ENCODE assay signal across 13 cellular contexts in the genomic region with DNA sequence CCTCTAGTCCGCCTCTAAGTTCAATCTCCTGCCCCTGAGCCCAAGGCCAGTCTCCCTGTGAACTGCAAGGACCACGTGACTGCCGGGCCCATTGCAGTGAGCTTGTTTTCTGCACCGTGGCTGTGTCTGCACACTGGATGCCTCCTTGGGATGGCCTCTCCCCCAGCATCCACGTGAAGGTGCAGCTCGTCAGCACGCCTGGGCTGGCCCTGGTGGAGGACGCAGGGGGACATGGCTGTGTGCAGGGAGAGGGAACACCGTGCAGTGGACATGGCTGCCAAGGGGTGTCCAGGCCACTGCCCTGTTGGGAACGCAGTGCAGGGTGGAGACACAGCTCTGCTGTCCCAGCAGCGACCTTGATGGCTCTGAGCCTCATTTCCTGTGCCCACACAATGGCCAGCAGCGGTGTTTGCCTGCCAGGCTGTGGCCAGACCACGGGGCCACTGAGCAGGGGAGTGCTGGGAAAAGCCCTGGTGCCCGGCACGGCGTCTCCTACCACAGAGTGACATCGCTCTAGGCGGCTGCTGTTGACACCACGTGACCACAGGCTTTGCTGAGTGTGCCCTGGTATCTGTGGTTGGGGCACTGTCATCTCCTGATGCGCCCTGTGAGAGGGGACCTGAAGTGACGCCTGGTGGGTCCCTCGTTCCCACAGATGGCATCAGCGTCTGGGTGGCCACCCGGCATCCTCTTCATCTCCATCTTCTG. TPM values are rescaled to one million over a fixed set of nuclear protein-coding genes. Genes with fewer than 3 reads are reported as not detected.
DNase-seq lines count a peak whose midpoint lies in the region; ATAC-seq and TF ChIP-seq lines count a peak whose summit lies in the region.
"Had no signal": no experiment of that assay in that cellular context is flagged by ENCODE, and none has a peak within 500 bp of the region (broad histone marks: within the 10 kb centered on the region; RNA-seq: fewer than 3 reads in every experiment).

No MANE protein-coding gene starts in this region.

- CTCF ChIA-PET in activated CD8-positive, alpha-beta memory T cell treated with anti-CD3 and anti-CD28 coated beads, Interleukin-2, amount 10 ng/mL, durations not matched to agents 7 days and 5 days (lab: Charles Lee): interaction anchor here (1.4 kb wide), 1 partner anchor 99 kb away, joined by 6 read pairs; no protein-coding TSS in a partner anchor

- H3K27ac ChIP-seq in adrenal gland: peak overlapping the region in 3 of 5 donors; percentile 61 to 93 (median 61)
- H3K27ac ChIP-seq in uterus: peak overlapping the region in 1 of 2 donors; percentile 85

- H3K36me3 ChIP-seq in adrenal gland (replicated peaks in 1 of 2): no peaks in the 10 kb centered on the region
- H3K36me3 ChIP-seq in mucosa of descending colon (ENCODE audit: low read depth): no peaks in the 10 kb centered on the region
- H3K36me3 ChIP-seq in uterus: no peaks in the 10 kb centered on the region

- intact Hi-C loops in adrenal gland (cut with DNase I): no loop called here
- intact Hi-C loops in mucosa of descending colon (cut with DNase I, micrococcal nuclease): no loop called here
- intact Hi-C loops in uterus (cut with DNase I; ENCODE audit: low total_unique reads): no loop called here

- peaks cover 8 to 13% of the 10 kb centered on the region in 2 donors for H3K4me1 ChIP-seq in adrenal gland (replicated peaks in 1 of 2)
- peaks cover 12% of the 10 kb centered on the region for H3K4me1 ChIP-seq in mucosa of descending colon (ENCODE audit: low read depth)
- peaks cover 0 to 6% of the 10 kb centered on the region in 2 donors for H3K4me1 ChIP-seq in uterus

- TF ChIP-seq POLR2A in adrenal gland (IDR thresholded peaks at IDR 0.05) (peak in 1 of 2 donors; percentile 24), uterus (IDR thresholded peaks at IDR 0.05) (no peak)

- no peak for TF ChIP-seq CTCF in adrenal gland (IDR thresholded peaks at IDR 0.05)
- no peak for TF ChIP-seq CTCF in mucosa of descending colon (IDR thresholded peaks at IDR 0.05)
- no peak for TF ChIP-seq CTCF in type B pancreatic cell (conservative IDR thresholded peaks at IDR 0.05)
- TF ChIP-seq CTCF in uterus (IDR thresholded peaks at IDR 0.05): no peak

- H3K9me3 ChIP-seq in adrenal gland (replicated peaks in 1 of 3): no peaks in the 10 kb centered on the region
- peaks cover 3% of the 10 kb centered on the region for H3K9me3 ChIP-seq in mucosa of descending colon
- no peaks in the 10 kb centered on the region for H3K9me3 ChIP-seq in uterus

- no peaks in the 10 kb centered on the region for H3K9me3 Mint-ChIP-seq in activated CD8-positive, alpha-beta memory T cell treated with anti-CD3 and anti-CD28 coated beads, Interleukin-2, amount 10 ng/mL, durations not matched to agents 7 days and 5 days (ENCODE audit: low read depth)
- peaks cover 2% of the 10 kb centered on the region for H3K9me3 Mint-ChIP-seq in type B pancreatic cell
- H3K9me3 Mint-ChIP-seq: stimulated activated naive CD8-positive, alpha-beta T cell treated with anti-CD3 and anti-CD28 coated beads, Interleukin-15, Interleukin-2, amounts not matched to agents 100 ng/mL and 50 ng/mL, for 24 hours had no signal

- peak overlapping the region; percentile 14 for H3K27ac Mint-ChIP-seq in activated CD8-positive, alpha-beta memory T cell treated with anti-CD3 and anti-CD28 coated beads, Interleukin-2, amount 10 ng/mL, durations not matched to agents 7 days and 5 days
- peak overlapping the region; percentile 41 for H3K27ac Mint-ChIP-seq in type B pancreatic cell
- H3K27ac Mint-ChIP-seq: stimulated activated naive CD8-positive, alpha-beta T cell treated with anti-CD3 and anti-CD28 coated beads, Interleukin-15, Interleukin-2, amounts not matched to agents 100 ng/mL and 50 ng/mL, for 24 hours had no signal

- H3K4me1 Mint-ChIP-seq in activated CD8-positive, alpha-beta memory T cell treated with anti-CD3 and anti-CD28 coated beads, Interleukin-2, amount 10 ng/mL, durations not matched to agents 7 days and 5 days: peaks cover 15% of the 10 kb centered on the region
- H3K4me1 Mint-ChIP-seq in type B pancreatic cell (ENCODE audit: unreplicated experiment): peaks cover 33% of the 10 kb centered on the region

- H3K27me3 ChIP-seq in adrenal gland (no peaks in the 10 kb centered on the region), uterus (no peaks in the 10 kb centered on the region)

- H3K27me3 Mint-ChIP-seq in activated CD8-positive, alpha-beta memory T cell treated with anti-CD3 and anti-CD28 coated beads, Interleukin-2, amount 10 ng/mL, durations not matched to agents 7 days and 5 days: no peaks in the 10 kb centered on the region
- no peaks in the 10 kb centered on the region for H3K27me3 Mint-ChIP-seq in type B pancreatic cell
- H3K27me3 Mint-ChIP-seq: stimulated activated naive CD8-positive, alpha-beta T cell treated with anti-CD3 and anti-CD28 coated beads, Interleukin-15, Interleukin-2, amounts not matched to agents 100 ng/mL and 50 ng/mL, for 24 hours had no signal

- H3K4me3 ChIP-seq in adrenal gland (no peak overlapping the region), mucosa of descending colon (no peak overlapping the region), uterus (no peak overlapping the region)

- ATAC-seq in activated CD8-positive, alpha-beta memory T cell treated with anti-CD3 and anti-CD28 coated beads, Interleukin-2, amount 10 ng/mL, durations not matched to agents 7 days and 5 days: peak; percentile 36
- no peak for ATAC-seq in mucosa of descending colon
- ATAC-seq: HCT116 had no signal

- DNase-seq in activated CD8-positive, alpha-beta memory T cell treated with anti-CD3 and anti-CD28 coated beads, Interleukin-2, amount 10 ng/mL, durations not matched to agents 7 days and 5 days: no peak
- DNase-seq in activated CD8-positive, alpha-beta memory T cell treated with anti-CD3 and anti-CD28 coated beads, Interleukin-2, amount 50 U/mL, for 4 hours: no peak
- DNase-seq in adrenal gland (peak in 5 of 7 donors; percentile 54 to 83 (median 62)), mucosa of descending colon (peak in 2 of 3 donors; percentile 22 to 43), type B pancreatic cell (ENCODE audit: extremely low spot score, unreplicated experiment) (no peak), NCI-H2171 (lab: John Stamatoyannopoulos, UW) (no peak), LoVo (ENCODE audit: low spot score) (no peak), uterus (no peak)
- DNase-seq: activated gamma-delta T cell treated with Interleukin-2 at 50 U/mL for 16 hours; NCI-H1436 treated with DMSO at 0.1 percent for 48 hours; stimulated activated CD4-positive, alpha-beta T cell treated with anti-CD3 and anti-CD28 coated beads, Interleukin-15, amount 100 ng/mL, for 24 hours had no signal

- no peak overlapping the region for H3K4me3 Mint-ChIP-seq in activated CD8-positive, alpha-beta memory T cell treated with anti-CD3 and anti-CD28 coated beads, Interleukin-2, amount 10 ng/mL, durations not matched to agents 7 days and 5 days
- peak overlapping the region; percentile 52 for H3K4me3 Mint-ChIP-seq in type B pancreatic cell
- H3K4me3 Mint-ChIP-seq: stimulated activated naive CD8-positive, alpha-beta T cell treated with anti-CD3 and anti-CD28 coated beads, Interleukin-15, Interleukin-2, amounts not matched to agents 100 ng/mL and 50 ng/mL, for 24 hours had no signal

- H3K36me3 Mint-ChIP-seq in activated CD8-positive, alpha-beta memory T cell treated with anti-CD3 and anti-CD28 coated beads, Interleukin-2, amount 10 ng/mL, durations not matched to agents 7 days and 5 days: peaks cover 29% of the 10 kb centered on the region
- H3K36me3 Mint-ChIP-seq in type B pancreatic cell: no peaks in the 10 kb centered on the region

- WGBS in adrenal gland, 4 donors: 58 to 83% (median 66%) methylated on average over 8 to 24 of the region's 24 CpGs

RNA-seq across cellular contexts. Expression of a gene that starts 26.9 kb away (rescaled TPM):
- total RNA-seq in activated CD8-positive, alpha-beta memory T cell treated with anti-CD3 and anti-CD28 coated beads, Interleukin-2, amount 10 ng/mL, durations not matched to agents 7 days and 5 days: 10 to 100 TPM; 68.2 to 71.2 TPM
- 10 to 100 TPM; 35.4 to 61.3 (median 42.7) TPM for total RNA-seq in adrenal gland
- 10 to 100 TPM; 24.7 to 66.4 (median 56.8) TPM for polyA plus RNA-seq in adrenal gland
- 10 to 100 TPM; 67.0 to 89.1 (median 76.8) TPM for total RNA-seq in mucosa of descending colon
- total RNA-seq in type B pancreatic cell (ENCODE audit: low replicate concordance): 62.9 and 64.6 TPM in 2 replicates
- 10 to 100 TPM; 30.6 to 64.4 (median 50.2) TPM for total RNA-seq in uterus

Comparison
In these comparisons a context has a peak if more than half of its experiments do, and no peak if none do; other contexts are left out.
1. DNase-seq: peak in adrenal gland (5 of 7) and mucosa of descending colon (2 of 3); none in activated CD8-positive, alpha-beta memory T cell treated with anti-CD3 and anti-CD28 coated beads, Interleukin-2, amount 10 ng/mL, durations not matched to agents 7 days and 5 days (single experiment), activated CD8-positive, alpha-beta memory T cell treated with anti-CD3 and anti-CD28 coated beads, Interleukin-2, amount 50 U/mL, for 4 hours (single experiment), type B pancreatic cell (single experiment), NCI-H2171 (single experiment), LoVo (single experiment) and uterus (0 of 2).